In the genomic region with DNA sequence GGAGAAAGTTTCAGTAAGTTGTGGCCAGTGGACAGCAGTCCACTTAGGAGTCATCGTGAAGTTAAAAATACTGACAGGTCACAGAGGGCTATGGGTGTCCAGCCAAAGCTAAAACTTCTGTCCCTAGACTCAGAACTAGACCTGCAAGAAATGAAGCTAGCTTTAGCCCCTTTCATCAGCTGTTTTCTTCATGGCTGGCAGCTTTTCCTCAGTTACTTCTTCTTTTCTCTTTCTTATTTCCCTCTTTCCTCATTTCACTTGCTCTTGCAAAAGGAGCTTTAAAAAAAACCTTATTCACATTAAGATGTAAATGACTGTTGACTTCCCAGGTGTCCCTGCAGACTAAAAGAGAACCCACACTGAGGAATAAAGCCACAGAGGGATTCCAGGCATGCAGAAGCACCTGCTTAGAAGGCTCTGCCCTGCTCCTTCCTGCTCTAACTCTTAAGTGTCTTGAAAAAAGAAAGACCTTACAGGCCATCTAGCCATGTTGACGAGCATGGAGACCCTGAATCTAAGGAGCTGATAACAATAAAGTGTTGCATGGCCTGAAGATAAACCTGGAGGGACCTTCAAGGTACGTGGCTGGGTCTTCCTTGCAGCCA, we compare ENCODE assay signal across 24 cellular contexts.
DNase-seq lines count a peak whose midpoint lies in the region; ATAC-seq and TF ChIP-seq lines count a peak whose summit lies in the region.
"Had no signal": no experiment of that assay in that cellular context is flagged by ENCODE, and none has a peak within 500 bp of the region (broad histone marks: within the 10 kb centered on the region; RNA-seq: fewer than 3 reads in every experiment).

No MANE protein-coding gene starts in this region.

- no peaks in the 10 kb centered on the region for H3K9me2 ChIP-seq in Loucy (replicated peaks; ENCODE audit: low read depth, low read length)

- H3K4me3 ChIP-seq in BLaER1 (no peak overlapping the region), Loucy (ENCODE audit: low read length, poor library complexity, severe bottlenecking) (no peak overlapping the region), A673 (ENCODE audit: low read depth, low read length, poor library complexity, severe bottlenecking) (no peak overlapping the region)
- H3K4me3 ChIP-seq: upper lobe of left lung had no signal

- H3F3A ChIP-seq in Loucy (ENCODE audit: low read depth), result no peaks in the 10 kb centered on the region

- H3K4me1 ChIP-seq in BLaER1 (peaks cover 46% of the 10 kb centered on the region), Loucy (ENCODE audit: insufficient read depth, low read length, poor library complexity, severe bottlenecking) (peaks cover 5% of the 10 kb centered on the region), A673 (ENCODE audit: insufficient read depth, low read length, poor library complexity, severe bottlenecking) (no peaks in the 10 kb centered on the region)
- H3K4me1 ChIP-seq: foreskin keratinocyte, upper lobe of left lung had no signal

- H3K4me2 ChIP-seq in BLaER1, result peak overlapping the region; percentile 34
- no peak overlapping the region for H3K4me2 ChIP-seq in Loucy (ENCODE audit: low read depth, low read length, poor library complexity, severe bottlenecking)

- CTCF ChIA-PET in A673 (lab: Charles Lee), result no interaction called here

- no peaks in the 10 kb centered on the region for H3K27me3 ChIP-seq in BLaER1
- no peaks in the 10 kb centered on the region for H3K27me3 ChIP-seq in Loucy (ENCODE audit: insufficient read depth, low read length, poor library complexity, severe bottlenecking)
- peaks cover 43% of the 10 kb centered on the region for H3K27me3 ChIP-seq in A673 (replicated peaks; ENCODE audit: insufficient read depth, low read depth, low read length, poor library complexity)
- H3K27me3 ChIP-seq: upper lobe of left lung had no signal

- DNase-seq in SKM-1 (lab: John Stamatoyannopoulos, UW; ENCODE audit: unreplicated experiment) (peak; percentile 30), iPS-NIHi11 (ENCODE audit: low spot score) (peak; percentile 37), NCI-H1436 (lab: John Stamatoyannopoulos, UW) (no peak), A673 (ENCODE audit: low spot score) (no peak), NCI-H526 treated with DMSO at 0.1 percent for 48 hours (lab: John Stamatoyannopoulos, UW) (no peak)
- DNase-seq: ACHN; activated CD4-positive, CD25-positive, alpha-beta regulatory T cell; activated naive CD8-positive, alpha-beta T cell treated with anti-CD3 and anti-CD28 coated beads, Interleukin-2, amount 50 U/mL, for 24 hours; CD8-positive, alpha-beta memory T cell; dermis blood vessel endothelial cell; foreskin keratinocyte; Karpas-422; left ventricle myocardium superior; NCI-H146; NCI-H226; SHP77; stimulated activated naive CD8-positive, alpha-beta T cell treated with anti-CD3 and anti-CD28 coated beads, Interleukin-15, amount 100 ng/mL, for 72 hours; T-helper 2 cell; upper lobe of left lung had no signal

- POLR2A ChIA-PET in A673 (lab: Charles Lee; ENCODE audit: low non-redundant PET), result no interaction called here

- no peaks in the 10 kb centered on the region for H4K20me1 ChIP-seq in BLaER1
- H4K20me1 ChIP-seq in Loucy (ENCODE audit: insufficient read depth, low read length, poor library complexity, severe bottlenecking), result no peaks in the 10 kb centered on the region

- H3K27ac ChIP-seq in BLaER1 (no peak overlapping the region), A673 (ENCODE audit: low read depth, low read length, poor library complexity, severe bottlenecking) (no peak overlapping the region)
- H3K27ac ChIP-seq: foreskin keratinocyte, upper lobe of left lung had no signal

- intact Hi-C loops in A673 (cut with micrococcal nuclease; ENCODE audit: unreplicated experiment), result no loop called here

- no peaks in the 10 kb centered on the region for H3K9me3 ChIP-seq in BLaER1
- H3K9me3 ChIP-seq in Loucy (ENCODE audit: insufficient read depth, low read depth, low read length), result no peaks in the 10 kb centered on the region
- no peaks in the 10 kb centered on the region for H3K9me3 ChIP-seq in A673 (ENCODE audit: low read depth, low read length, poor library complexity, severe bottlenecking)
- H3K9me3 ChIP-seq: upper lobe of left lung had no signal

- peak overlapping the region; percentile 31; the same call in 1 of the 2 replicates for H2AFZ ChIP-seq in Loucy (ENCODE audit: low read length)

- TF ChIP-seq CTCF in Loucy (conservative IDR thresholded peaks at IDR 0.05; ENCODE audit: low read length), result no peak
- no peak for TF ChIP-seq CTCF in A673 (conservative IDR thresholded peaks at IDR 0.05; ENCODE audit: low read depth, low read length)

- no peak overlapping the region for H3K9ac ChIP-seq in BLaER1
- H3K9ac ChIP-seq in Loucy (ENCODE audit: low read depth, low read length, poor library complexity, severe bottlenecking), result no peak overlapping the region

- H3K79me2 ChIP-seq in Loucy (ENCODE audit: insufficient read depth, low read length), result no peaks in the 10 kb centered on the region

- H3K36me3 ChIP-seq in BLaER1 (no peaks in the 10 kb centered on the region), Loucy (ENCODE audit: insufficient read depth, low read length) (no peaks in the 10 kb centered on the region), A673 (ENCODE audit: insufficient read depth, low read length, poor library complexity, severe bottlenecking) (no peaks in the 10 kb centered on the region)
- H3K36me3 ChIP-seq: upper lobe of left lung had no signal

- no peak for ATAC-seq in GM21515 (IDR thresholded peaks at IDR 0.05; ENCODE audit: unreplicated experiment)
- ATAC-seq: activated naive CD8-positive, alpha-beta T cell treated with anti-CD3 and anti-CD28 coated beads, Interleukin-2, amount 50 U/mL, for 24 hours; foreskin keratinocyte; HCT116; left ventricle myocardium superior; sciatic nerve; stimulated activated naive CD8-positive, alpha-beta T cell treated with anti-CD3 and anti-CD28 coated beads, Interleukin-15, amount 100 ng/mL, for 72 hours had no signal

- BruUV-seq in A673 (replicated peaks; lab: Mats Ljungman, UMichigan), result no TSS peak

Comparison
In these comparisons a context has a peak if more than half of its experiments do, and no peak if none do; other contexts are left out.
1. DNase-seq: peak in SKM-1 (single experiment) and iPS-NIHi11 (single experiment); none in NCI-H1436 (single experiment), A673 (single experiment) and NCI-H526 treated with DMSO at 0.1 percent for 48 hours (single experiment).